ENCODE assay signal across 8 cellular contexts in the genomic region with DNA sequence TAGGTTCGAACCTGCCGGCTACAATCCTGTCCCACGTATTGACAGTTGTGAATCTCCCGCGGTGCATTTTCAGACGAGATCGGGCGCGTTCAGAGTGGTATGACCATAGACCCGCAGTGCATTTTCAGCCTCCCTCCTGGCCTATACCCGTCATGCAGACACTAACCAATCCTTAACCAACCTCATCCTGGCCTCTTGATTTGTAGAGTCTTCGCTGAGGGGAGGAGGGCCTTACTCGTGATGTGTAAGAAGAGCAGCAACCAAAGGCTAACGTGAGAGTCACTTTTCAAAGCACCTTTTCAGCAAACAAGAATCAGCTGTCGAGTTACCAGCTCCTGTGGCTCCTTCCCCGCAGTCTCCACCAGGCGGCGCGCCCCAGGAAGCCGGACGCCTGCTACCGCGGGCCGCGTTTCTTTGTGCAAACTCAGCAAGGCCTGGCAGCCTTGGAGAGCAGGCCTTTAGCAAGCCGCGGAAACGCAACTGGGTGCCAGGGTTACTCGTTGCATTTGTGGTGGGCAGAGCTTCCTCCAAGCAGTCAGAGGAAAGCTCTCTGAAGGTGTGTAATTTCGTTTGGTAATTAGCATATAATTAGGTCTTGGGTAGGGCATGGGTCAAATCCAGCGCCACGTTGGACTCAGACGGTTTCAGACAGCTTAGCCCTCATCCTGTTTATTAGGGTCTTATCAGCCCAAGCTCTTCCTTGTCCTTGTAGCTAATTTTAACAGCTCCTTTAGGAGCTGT.
DNase-seq lines count a peak whose midpoint lies in the region.

No MANE protein-coding gene starts in this region.

- peak; percentile 59 for DNase-seq in DMS153 treated with DMSO at 0.1 percent for 48 hours (lab: John Stamatoyannopoulos, UW; ENCODE audit: unreplicated experiment)
- DNase-seq in HCEC 1CT: peak; percentile 78
- peak; percentile 79 for DNase-seq in NCI-H1105 treated with DMSO at 0.1 percent for 48 hours (lab: John Stamatoyannopoulos, UW)
- DNase-seq in T follicular helper cell (ENCODE audit: low read depth): peak; percentile 78
- peak in 50 of 56 donors; percentile 4 to 81 (median 42) for DNase-seq in amygdala (lab: John Stamatoyannopoulos, UW)
- peak; percentile 71 for DNase-seq in hepatic stellate cell (ENCODE audit: low spot score)
- DNase-seq in retina: peak; percentile 91
- DNase-seq in NCI-H1048 (lab: John Stamatoyannopoulos, UW): no peak
